9 cellular contexts compared by ENCODE assay signal in the genomic region with DNA sequence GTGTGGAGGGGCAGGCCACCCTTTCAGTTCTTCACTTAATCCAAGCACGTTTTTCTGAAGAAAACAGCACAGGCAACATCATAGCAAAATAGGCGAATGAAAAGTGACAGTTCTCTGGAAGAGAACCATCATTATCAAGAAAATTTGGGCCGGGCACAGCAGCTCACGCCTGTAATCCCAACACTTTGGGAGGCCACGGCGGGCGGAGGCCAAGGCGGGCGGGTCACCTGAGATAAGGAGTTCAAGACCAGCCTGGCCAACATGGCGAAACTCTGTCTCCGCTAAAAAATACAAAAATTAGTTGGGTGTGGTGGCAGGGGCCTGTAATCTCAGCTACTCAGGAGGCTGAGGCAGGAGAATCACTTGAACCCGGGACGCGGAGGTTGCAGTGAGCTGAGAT. TPM values are rescaled to one million over a fixed set of nuclear protein-coding genes. Genes with fewer than 3 reads are reported as not detected.
"Had no signal": no experiment of that assay in that cellular context is flagged by ENCODE, and none has a peak within 500 bp of the region (broad histone marks: within the 10 kb centered on the region; RNA-seq: fewer than 3 reads in every experiment).

No MANE protein-coding gene starts in this region.

RNA-seq across cellular contexts. Expression of a gene that starts 9.7 kb away (rescaled TPM):
- total RNA-seq: LHCN-M2 had no signal

RNA-seq across cellular contexts. Expression of a gene that starts 28.7 kb away (rescaled TPM):
- total RNA-seq: LHCN-M2, MCF 10A, NCI-H460, OCI-LY7, PC-9, Right ventricle myocardium inferior, RPMI7951, SJCRH30, SK-MEL-5 had no signal

RNA-seq across cellular contexts. Expression of a gene that starts 57.6 kb away (rescaled TPM):
- total RNA-seq: LHCN-M2, MCF 10A, NCI-H460, OCI-LY7, PC-9, Right ventricle myocardium inferior, RPMI7951, SJCRH30, SK-MEL-5 had no signal
